In genomic region chr7:150356265-150356897, GRCh38 we compare ENCODE assay signal across 8 cellular contexts. TPM values are rescaled to one million over a fixed set of nuclear protein-coding genes. Genes with fewer than 3 reads are reported as not detected.
A peak's percentile ranks its signal among the peaks of the same experiment; 100 is the strongest.
DNase-seq lines count a peak whose midpoint lies in the region; ATAC-seq and TF ChIP-seq lines count a peak whose summit lies in the region.

No MANE protein-coding gene starts in this region.

- H2AFZ ChIP-seq in neural cell (ENCODE audit: low read depth, low read length) = no peak overlapping the region

- H3K9me2 ChIP-seq in neural cell (ENCODE audit: insufficient read depth, low read length) = no peaks in the 10 kb centered on the region

- peak; percentile 89 for TF ChIP-seq CTCF in chondrocyte (IDR thresholded peaks at IDR 0.05)
- peak; percentile 63 for TF ChIP-seq CTCF in neural cell (IDR thresholded peaks at IDR 0.05; ENCODE audit: poor library complexity, severe bottlenecking)

- H3K79me2 ChIP-seq in neural cell (replicated peaks; ENCODE audit: insufficient read depth, low read length) = no peaks in the 10 kb centered on the region

- H3K27ac ChIP-seq in neural cell (ENCODE audit: low read length) = no peak overlapping the region

- peak; percentile 40 for TF ChIP-seq RAD21 in neural cell (conservative IDR thresholded peaks at IDR 0.05)

- H3K27me3 ChIP-seq in neural cell (ENCODE audit: insufficient read depth, low read depth, low read length) = no peaks in the 10 kb centered on the region

- no peak overlapping the region for H3K4me2 ChIP-seq in neural cell (ENCODE audit: low read length)

- H3K27ac Mint-ChIP-seq in chondrocyte (ENCODE audit: unreplicated experiment) = no peak overlapping the region

- no peak overlapping the region for H3K9ac ChIP-seq in neural cell (ENCODE audit: low read length)

- peaks cover 2% of the 10 kb centered on the region for H3K4me1 Mint-ChIP-seq in chondrocyte (ENCODE audit: low read depth)

- no peaks in the 10 kb centered on the region for H3K9me3 ChIP-seq in neural cell (ENCODE audit: low read length)

- no peak overlapping the region for H3K4me3 Mint-ChIP-seq in chondrocyte (ENCODE audit: unreplicated experiment)

- H3K36me3 Mint-ChIP-seq in chondrocyte (ENCODE audit: low read depth) = no peaks in the 10 kb centered on the region

- ATAC-seq in GM21723 (IDR thresholded peaks at IDR 0.05; ENCODE audit: unreplicated experiment) = no peak
- ATAC-seq in GM18858 (IDR thresholded peaks at IDR 0.05; ENCODE audit: unreplicated experiment) = no peak

- no peaks in the 10 kb centered on the region for H4K20me1 ChIP-seq in neural cell (ENCODE audit: insufficient read depth)

- H3K4me3 ChIP-seq in neural cell (ENCODE audit: low read length) = no peak overlapping the region

- DNase-seq in AML-193 (lab: John Stamatoyannopoulos, UW) = peak; percentile 24 to 38
- peak; percentile 57 for DNase-seq in GM03348 (ENCODE audit: low spot score)
- peak; percentile 2 for DNase-seq in NCI-H524 treated with DMSO at 0.1 percent for 48 hours (lab: John Stamatoyannopoulos, UW)
- DNase-seq in chondrocyte (ENCODE audit: low spot score) = no peak
- DNase-seq in NCI-H526 treated with DMSO at 0.1 percent for 48 hours (lab: John Stamatoyannopoulos, UW) = no peak

- TF ChIP-seq EP300 in neural cell (conservative IDR thresholded peaks at IDR 0.05; ENCODE audit: poor library complexity, severe bottlenecking) = no peak

- H3K36me3 ChIP-seq in neural cell (ENCODE audit: insufficient read depth, low read length) = no peaks in the 10 kb centered on the region

- H3K27me3 Mint-ChIP-seq in chondrocyte (ENCODE audit: low read depth) = no peaks in the 10 kb centered on the region

- H3F3A ChIP-seq in neural cell (ENCODE audit: insufficient read depth, low read length, poor library complexity, severe bottlenecking) = no peaks in the 10 kb centered on the region

- no peaks in the 10 kb centered on the region for H3K9me3 Mint-ChIP-seq in chondrocyte (ENCODE audit: low read depth)

TF ChIP-seq in neural cell, 6 proteins besides CTCF, POLR2A, EP300 and RAD21:
- peak; percentile 60 for TF ChIP-seq SMC3 (conservative IDR thresholded peaks at IDR 0.05; ENCODE audit: poor library complexity)
- no peak for TF ChIP-seq MXI1 (conservative IDR thresholded peaks at IDR 0.05; ENCODE audit: poor library complexity, severe bottlenecking)
- no peak for TF ChIP-seq REST (IDR thresholded peaks at IDR 0.05; ENCODE audit: borderline replicate concordance)
- no peak for TF ChIP-seq POLR2AphosphoS5 (IDR thresholded peaks at IDR 0.05)
TF ChIP-seq in neural cell: peak in this region for 1.

RNA-seq across cellular contexts. Expression of gene REPIN1, which starts 12.2 kb away (rescaled TPM):
- total RNA-seq in chondrocyte = 59.5 to 65.8 TPM (median 63.4 TPM) in 3 replicates
- polyA plus RNA-seq in neural cell = 95.5 and 127 TPM in 2 replicates
- polyA minus RNA-seq in neural cell = 69.5 and 85.0 TPM in 2 replicates

RNA-seq across cellular contexts. Expression of gene RARRES2, which starts 15.0 kb away (rescaled TPM):
- total RNA-seq in chondrocyte = 1.4 to 1.9 TPM (median 1.8 TPM) in 3 replicates
- polyA plus RNA-seq in neural cell = 0.71 TPM in 1 of 2 replicates, not detected in the other
- not detected in 2 replicates for polyA minus RNA-seq in neural cell

RNA-seq across cellular contexts. Expression of gene ZNF775, which starts 22.7 kb away (rescaled TPM):
- total RNA-seq in chondrocyte = 4.3 to 6.5 TPM (median 6.0 TPM) in 3 replicates
- 16.8 and 24.9 TPM in 2 replicates for polyA plus RNA-seq in neural cell
- polyA minus RNA-seq in neural cell = 22.9 and 28.5 TPM in 2 replicates

RNA-seq across cellular contexts. Expression of gene ACTR3C, which starts 33.0 kb away (rescaled TPM):
- total RNA-seq in chondrocyte = 0.25 to 0.85 TPM in 2 of 3 replicates, not detected in the other
- not detected in 2 replicates for polyA plus RNA-seq in neural cell
- not detected in 2 replicates for polyA minus RNA-seq in neural cell

RNA-seq across cellular contexts. Expression of gene LRRC61, which starts 33.2 kb away (rescaled TPM):
- 1.5 to 1.7 TPM in 2 of 3 replicates, not detected in the other for total RNA-seq in chondrocyte
- 1.2 and 5.0 TPM in 2 replicates for polyA plus RNA-seq in neural cell
- 2.2 and 2.9 TPM in 2 replicates for polyA minus RNA-seq in neural cell

Comparison
In these comparisons a context has a peak if more than half of its experiments do, and no peak if none do; other contexts are left out.
1. DNase-seq: peak in AML-193 (2 of 2), GM03348 (single experiment) and NCI-H524 treated with DMSO at 0.1 percent for 48 hours (single experiment); none in chondrocyte (single experiment) and NCI-H526 treated with DMSO at 0.1 percent for 48 hours (single experiment).